Comparison of ENCODE assay signal across 19 cellular contexts in genomic region chr5:76585783-76586217, GRCh38. TPM values are rescaled to one million over a fixed set of nuclear protein-coding genes. Genes with fewer than 3 reads are reported as not detected.
A peak's percentile ranks its signal among the peaks of the same experiment; 100 is the strongest.
DNase-seq lines count a peak whose midpoint lies in the region; ATAC-seq and TF ChIP-seq lines count a peak whose summit lies in the region.
"Had no signal": no experiment of that assay in that cellular context is flagged by ENCODE, and none has a peak within 500 bp of the region (broad histone marks: within the 10 kb centered on the region; RNA-seq: fewer than 3 reads in every experiment).

No MANE protein-coding gene starts in this region.

- H3K36me3 ChIP-seq in HEK293 (ENCODE audit: control insufficient read depth in 2 of 2, insufficient read depth in 1 of 2, low read length in 2 of 2): no peaks in the 10 kb centered on the region
- H3K36me3 ChIP-seq: BE2C, HAP-1 had no signal

- H3K27me3 Mint-ChIP-seq in immature natural killer cell (ENCODE audit: low read depth in 3 of 3): peaks cover 0 to 5% (median 3%) of the 10 kb centered on the region in 3 donors
- H3K27me3 Mint-ChIP-seq: CD4-positive, CD25-positive, alpha-beta regulatory T cell; CD8-positive, alpha-beta memory T cell had no signal

- no peak for ATAC-seq in GM18873 (IDR thresholded peaks at IDR 0.05; ENCODE audit: low FRiP score, unreplicated experiment)
- ATAC-seq: K562 had no signal

- no peak overlapping the region for H3K27ac ChIP-seq in HEK293 (ENCODE audit: extremely low read depth, low read depth, low read length)
- H3K27ac ChIP-seq: GM23248, HL-60 had no signal

- CTCF ChIA-PET in HEK293 (lab: Yijun Ruan, JAX): interaction anchor here (0.6 to 3.5 kb wide), 4 partner anchors 189 to 430 kb away, joined by 3 to 12 read pairs (median 4); no protein-coding TSS in a partner anchor

- TF ChIP-seq CTCF in HEK293 (tag by site-specific recombination; IDR thresholded peaks at IDR 0.05): no peak

- H3K4me1 ChIP-seq in HEK293 (ENCODE audit: control insufficient read depth, insufficient read depth, low read length): peaks cover 12% of the 10 kb centered on the region; the same call in 1 of the 2 replicates
- H3K4me1 ChIP-seq: BE2C, HAP-1 had no signal

- POLR2A ChIA-PET in HEK293 (lab: Yijun Ruan, JAX): no interaction called here

- H3K36me3 Mint-ChIP-seq in immature natural killer cell: peaks cover 8 to 15% (median 8%) of the 10 kb centered on the region in 3 donors

- DNase-seq in HT-29 (ENCODE audit: low spot score) (peak; percentile 26), immature natural killer cell (no peak), T-helper 2 cell (no peak)
- no peak for DNase-seq in stimulated activated naive CD4-positive, alpha-beta T cell treated with Interleukin-2 at 50 U/mL for 16 hours (lab: John Stamatoyannopoulos, UW)
- DNase-seq: ACHN; BE2C; C1 segment of cervical spinal cord; CD4-positive, CD25-positive, alpha-beta regulatory T cell; CD8-positive, alpha-beta memory T cell; COR-L47; GDM1; GM23248; HFFc6; IMR-90 had no signal

- H3K4me3 ChIP-seq in HEK293 (ENCODE audit: low read depth, low read length): no peak overlapping the region
- H3K4me3 ChIP-seq: GM23248, HAP-1, K562 had no signal

- no peaks in the 10 kb centered on the region for H3K9me3 ChIP-seq in HEK293 (ENCODE audit: control insufficient read depth, insufficient read depth, low read depth, low read length)
- H3K9me3 ChIP-seq: BE2C, HAP-1 had no signal

- H3K27ac Mint-ChIP-seq in immature natural killer cell: peak overlapping the region in 4 of 6 donors; percentile 4 to 59 (median 29)
- H3K27ac Mint-ChIP-seq: CD4-positive, CD25-positive, alpha-beta regulatory T cell; HFFc6 had no signal

- peaks cover 19 to 38% of the 10 kb centered on the region in 2 donors for H3K4me1 Mint-ChIP-seq in immature natural killer cell

- no peak overlapping the region for H3K4me3 Mint-ChIP-seq in immature natural killer cell
- H3K4me3 Mint-ChIP-seq: CD4-positive, CD25-positive, alpha-beta regulatory T cell; CD8-positive, alpha-beta memory T cell; HFFc6 had no signal

- no peaks in the 10 kb centered on the region for H3K9me3 Mint-ChIP-seq in immature natural killer cell
- H3K9me3 Mint-ChIP-seq: CD4-positive, CD25-positive, alpha-beta regulatory T cell; CD8-positive, alpha-beta memory T cell; HFFc6 had no signal

TF ChIP-seq in HEK293, 187 proteins besides CTCF, POLR2A, EP300 and RAD21 (continues in another document):
- no peak for TF ChIP-seq ZNF776 (tag by site-specific recombination; IDR thresholded peaks at IDR 0.05; ENCODE audit: borderline replicate concordance)
- no peak for TF ChIP-seq ZBTB26 (tag by site-specific recombination; optimal IDR thresholded peaks at IDR 0.05)
- no peak for TF ChIP-seq ZNF585B (tag by site-specific recombination; IDR thresholded peaks at IDR 0.05)
- TF ChIP-seq SETDB1 (IDR thresholded peaks at IDR 0.05; ENCODE audit: insufficient read length, low read length): no peak
- no peak for TF ChIP-seq ZSCAN18 (tag by site-specific recombination; IDR thresholded peaks at IDR 0.05)
- TF ChIP-seq ZIC2 (tag by site-specific recombination; IDR thresholded peaks at IDR 0.05): no peak
- TF ChIP-seq ZSCAN23 (tag by site-specific recombination; IDR thresholded peaks at IDR 0.05): no peak
- TF ChIP-seq PBX3 (CRISPR knock-in tag; IDR thresholded peaks at IDR 0.05): no peak
- no peak for TF ChIP-seq ZNF114 (tag by site-specific recombination; IDR thresholded peaks at IDR 0.05)
- TF ChIP-seq ZNF19 (tag by site-specific recombination; IDR thresholded peaks at IDR 0.05; ENCODE audit: low read depth): no peak
- TF ChIP-seq ZNF530 (tag by site-specific recombination; IDR thresholded peaks at IDR 0.05; ENCODE audit: low read depth): no peak
- no peak; the same call in 1 of the 2 replicates for TF ChIP-seq ZBTB8A (tag by site-specific recombination; IDR thresholded peaks at IDR 0.05)
- TF ChIP-seq GLIS1 (tag by site-specific recombination; IDR thresholded peaks at IDR 0.05): peak; percentile 87
- peak; percentile 64 for TF ChIP-seq PRDM10 (tag by site-specific recombination; IDR thresholded peaks at IDR 0.05)
- TF ChIP-seq ZNF670 (tag by site-specific recombination; IDR thresholded peaks at IDR 0.05; ENCODE audit: low read depth): no peak
- no peak for TF ChIP-seq ZNF302 (tag by site-specific recombination; IDR thresholded peaks at IDR 0.05; ENCODE audit: low read depth)
- TF ChIP-seq ZNF544 (tag by site-specific recombination; IDR thresholded peaks at IDR 0.05): no peak
- no peak for TF ChIP-seq ZNF521 (tag by site-specific recombination; IDR thresholded peaks at IDR 0.05)
- TF ChIP-seq ZNF214 (tag by site-specific recombination; IDR thresholded peaks at IDR 0.05; ENCODE audit: borderline replicate concordance): no peak
- no peak for TF ChIP-seq KLF7 (tag by site-specific recombination; IDR thresholded peaks at IDR 0.05; ENCODE audit: borderline replicate concordance)
- no peak for TF ChIP-seq ZNF155 (tag by site-specific recombination; IDR thresholded peaks at IDR 0.05)
- peak; percentile 96 for TF ChIP-seq OVOL3 (tag by site-specific recombination; IDR thresholded peaks at IDR 0.05)
- TF ChIP-seq ZNF549 (tag by site-specific recombination; IDR thresholded peaks at IDR 0.05): no peak
- no peak for TF ChIP-seq ZNF354C (tag by site-specific recombination; IDR thresholded peaks at IDR 0.05; ENCODE audit: borderline replicate concordance, low read depth)

RNA-seq across cellular contexts. Expression of gene F2RL2, which starts 37.4 kb away (rescaled TPM):
- 0.34 and 0.38 TPM in 2 replicates for total RNA-seq in HT-29 (2014; rRNA removed; shearing (Covaris generic))
- polyA plus RNA-seq in immature natural killer cell: 1 to 10 TPM in 1 of 3 donors, under 1 TPM in 2; 0.43 to 1.5 (median 0.49) TPM
- total RNA-seq: CD4-positive, CD25-positive, alpha-beta regulatory T cell; GM23248 had no signal
- polyA plus RNA-seq: GM23248 had no signal
